In the genomic region with DNA sequence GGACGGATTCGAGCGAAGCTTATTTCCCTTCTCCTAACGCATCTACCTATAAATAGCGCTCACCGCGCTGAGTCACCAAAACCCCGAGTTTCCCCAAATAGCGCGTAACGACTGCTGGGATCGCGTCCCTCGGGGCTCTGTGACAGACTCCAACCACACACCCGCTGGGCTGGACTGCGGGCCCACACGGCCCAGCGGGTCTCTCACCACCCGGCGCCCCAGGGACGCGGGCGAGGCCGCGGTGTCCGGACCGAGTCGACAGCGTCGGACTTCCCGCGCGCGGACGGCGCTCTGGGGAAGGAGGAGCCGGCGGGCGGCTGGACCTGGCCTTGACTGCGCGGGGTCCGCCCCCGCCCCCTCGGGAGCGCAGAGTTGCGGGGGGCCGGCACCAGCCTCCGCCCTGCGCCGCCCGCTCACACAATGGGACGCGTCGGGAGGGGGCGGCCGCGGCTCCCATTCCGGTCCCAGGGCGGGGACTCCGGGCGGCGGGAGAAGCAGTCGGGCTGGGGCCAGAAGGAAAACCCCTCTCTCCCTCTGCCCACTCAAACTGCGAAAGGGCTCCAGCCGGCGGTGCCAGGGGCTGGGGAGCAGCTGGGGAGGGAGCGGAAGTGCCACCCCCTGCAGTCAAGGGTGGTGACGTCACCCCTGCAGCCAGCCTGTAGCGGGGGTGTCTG, we compare ENCODE assay signal across 8 cellular contexts.
DNase-seq lines count a peak whose midpoint lies in the region; ATAC-seq and FAIRE-seq lines count a peak whose summit lies in the region.

No MANE protein-coding gene starts in this region.

- H3K36me3 ChIP-seq in esophagus (ENCODE audit: control insufficient read depth in 2 of 2, insufficient read depth in 2 of 2, low read length in 1 of 2) = no peaks in the 10 kb centered on the region
- H3K36me3 ChIP-seq in muscle layer of duodenum (ENCODE audit: control insufficient read depth in 1 of 2, insufficient read depth in 2 of 2, low read length in 2 of 2) = peaks cover 0 to 18% of the 10 kb centered on the region in 2 donors

- H3K4me3 ChIP-seq in esophagus (ENCODE audit: low read depth in 1 of 2, low read length in 2 of 2) (peak overlapping the region; percentile 68 to 86), muscle layer of duodenum (ENCODE audit: low read depth in 1 of 2, low read length in 2 of 2) (peak overlapping the region; percentile 65 to 91)

- WGBS in esophagus, 2 donors = 0 to 1% methylated on average over 69 of the region's 69 CpGs

- H3K9me3 Mint-ChIP-seq in activated T-cell treated with anti-CD3 and anti-CD28 coated beads, Interleukin-2, amount 50 U/mL, for 4 hours = no peaks in the 10 kb centered on the region

- peak overlapping the region; percentile 98 to 99 for H3K27ac ChIP-seq in esophagus (ENCODE audit: low read depth in 2 of 2, low read length in 1 of 2)
- H3K27ac ChIP-seq in muscle layer of duodenum (ENCODE audit: low read length) = peak overlapping the region; percentile 95

- peaks cover 2% of the 10 kb centered on the region for H3K27me3 Mint-ChIP-seq in activated T-cell treated with anti-CD3 and anti-CD28 coated beads, Interleukin-2, amount 50 U/mL, for 4 hours (ENCODE audit: low read depth)

- DNase-seq in Caki2 (ENCODE audit: low read depth) (peak; percentile 93), HTR-8/SVneo (ENCODE audit: insufficient read length, low spot score) (peak; percentile 85), OCI-M1 (lab: John Stamatoyannopoulos, UW) (peak; percentile 95)
- peak; percentile 70 for DNase-seq in activated T-cell treated with anti-CD3 and anti-CD28 coated beads, Interleukin-2, amount 50 U/mL, for 4 hours
- peak; percentile 70 for DNase-seq in stimulated activated naive CD4-positive, alpha-beta T cell treated with Interleukin-2 at 50 U/mL for 16 hours (lab: John Stamatoyannopoulos, UW)

- H3K4me1 Mint-ChIP-seq in activated T-cell treated with anti-CD3 and anti-CD28 coated beads, Interleukin-2, amount 50 U/mL, for 4 hours (ENCODE audit: low read depth) = peaks cover 58% of the 10 kb centered on the region

- H3K27me3 ChIP-seq in esophagus (ENCODE audit: control insufficient read depth in 1 of 2, insufficient read depth in 2 of 2, low read length in 2 of 2) (no peaks in the 10 kb centered on the region), muscle layer of duodenum (ENCODE audit: low read depth, low read length) (peaks cover 7% of the 10 kb centered on the region)

- peaks cover 0 to 7% of the 10 kb centered on the region in 2 donors for H3K4me1 ChIP-seq in esophagus (ENCODE audit: control insufficient read depth in 2 of 2, insufficient read depth in 2 of 2, low read length in 1 of 2)
- H3K4me1 ChIP-seq in muscle layer of duodenum (ENCODE audit: control insufficient read depth in 1 of 2, insufficient read depth in 2 of 2, low read length in 2 of 2) = peaks cover 3 to 22% of the 10 kb centered on the region in 2 donors

- in situ Hi-C loops in Caki2 (cut with HindIII; ENCODE audit: low pct_unique_long_range_greater_than_20kb, low sequenced_read_pairs) = no loop called here

- peaks cover 3% of the 10 kb centered on the region for H3K36me3 Mint-ChIP-seq in activated T-cell treated with anti-CD3 and anti-CD28 coated beads, Interleukin-2, amount 50 U/mL, for 4 hours (ENCODE audit: insufficient read depth)

- peak overlapping the region; percentile 83 for H3K4me3 Mint-ChIP-seq in activated T-cell treated with anti-CD3 and anti-CD28 coated beads, Interleukin-2, amount 50 U/mL, for 4 hours

- no peaks in the 10 kb centered on the region for H3K9me3 ChIP-seq in esophagus (ENCODE audit: control insufficient read depth in 2 of 2, insufficient read depth in 1 of 2, low read depth in 1 of 2, low read length in 1 of 2)
- no peaks in the 10 kb centered on the region for H3K9me3 ChIP-seq in muscle layer of duodenum (ENCODE audit: control insufficient read depth in 1 of 2, low read length in 2 of 2)

- ATAC-seq in GM21381 (IDR thresholded peaks at IDR 0.05; ENCODE audit: unreplicated experiment) = peak; percentile 57
- ATAC-seq in activated T-cell treated with anti-CD3 and anti-CD28 coated beads, Interleukin-2, amount 50 U/mL, for 4 hours = peak; percentile 66 to 67

- FAIRE-seq in HTR-8/SVneo (lab: Jason Lieb, UNC) = peak; percentile 13

Comparison
In these comparisons a context has a peak if more than half of its experiments do, and no peak if none do; other contexts are left out.
1. Peak in every context shown above with its lines: DNase-seq, ATAC-seq, H3K4me3 ChIP-seq and H3K27ac ChIP-seq.